Comparison of ENCODE assay signal across 23 cellular contexts in the genomic region with DNA sequence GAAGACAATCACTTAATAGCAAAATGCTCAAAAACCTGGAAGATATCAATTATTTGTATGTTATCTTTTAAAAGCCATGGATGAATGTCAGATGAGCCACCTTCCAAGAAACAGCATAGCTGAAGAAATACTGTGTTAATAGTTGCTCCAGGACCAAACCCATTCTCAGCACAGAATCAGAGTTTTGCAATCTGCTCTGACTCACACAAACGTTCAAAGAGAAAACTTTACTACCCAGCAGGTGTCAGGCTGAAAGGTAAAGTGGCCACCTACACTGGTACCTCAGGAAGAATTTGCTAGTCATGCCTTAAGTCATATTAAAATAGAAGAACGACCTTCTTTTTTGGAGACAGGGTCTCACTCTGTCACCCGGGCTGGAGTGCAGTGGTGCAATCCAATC.
DNase-seq lines count a peak whose midpoint lies in the region; ATAC-seq and TF ChIP-seq lines count a peak whose summit lies in the region.
"Had no signal": no experiment of that assay in that cellular context is flagged by ENCODE, and none has a peak within 500 bp of the region (broad histone marks: within the 10 kb centered on the region; RNA-seq: fewer than 3 reads in every experiment).

No MANE protein-coding gene starts in this region.

- TF ChIP-seq CTCF in fibroblast of villous mesenchyme (IDR thresholded peaks at IDR 0.05; ENCODE audit: insufficient read depth, low read depth, low read length): no peak
- TF ChIP-seq CTCF in endothelial cell (IDR thresholded peaks at IDR 0.05; ENCODE audit: unreplicated experiment): no peak

- H3K4me3 ChIP-seq in adipocyte (ENCODE audit: low read length): no peak overlapping the region
- no peak overlapping the region for H3K4me3 ChIP-seq in fibroblast of villous mesenchyme (ENCODE audit: low read depth, low read length)
- no peak overlapping the region for H3K4me3 ChIP-seq in trophoblast cell (ENCODE audit: low read depth, low read length)
- H3K4me3 ChIP-seq: thoracic aorta had no signal

- H2AFZ ChIP-seq in trophoblast cell (ENCODE audit: insufficient read depth, low read length, poor library complexity): no peak overlapping the region
- H2AFZ ChIP-seq: parathyroid adenoma had no signal

- H2AK5ac ChIP-seq in trophoblast cell (ENCODE audit: low read length): no peak overlapping the region

- no peaks in the 10 kb centered on the region for H3K27me3 Mint-ChIP-seq in endothelial cell (ENCODE audit: unreplicated experiment)
- H3K27me3 Mint-ChIP-seq: effector memory CD8-positive, alpha-beta T cell had no signal

- H3K36me3 ChIP-seq in adipocyte (ENCODE audit: control insufficient read depth, insufficient read depth, low read length, severe bottlenecking) (no peaks in the 10 kb centered on the region), trophoblast cell (ENCODE audit: control insufficient read depth in 1 of 2, insufficient read depth in 2 of 2, low read length in 2 of 2) (no peaks in the 10 kb centered on the region)
- H3K36me3 ChIP-seq: thoracic aorta had no signal

- no peak overlapping the region for H3K4me3 Mint-ChIP-seq in endothelial cell (ENCODE audit: unreplicated experiment)
- H3K4me3 Mint-ChIP-seq: CD4-positive, alpha-beta memory T cell; effector memory CD8-positive, alpha-beta T cell; nephron had no signal

- H3K27me3 ChIP-seq in adipocyte (replicated peaks; ENCODE audit: control insufficient read depth, insufficient read depth, low read length) (no peaks in the 10 kb centered on the region), trophoblast cell (ENCODE audit: insufficient read depth, low read length) (no peaks in the 10 kb centered on the region)

- H3K4me2 ChIP-seq in trophoblast cell (ENCODE audit: low read length): no peak overlapping the region

- peak; percentile 45 for DNase-seq in HCEC 1CT
- peak; percentile 59 for DNase-seq in adipocyte (ENCODE audit: low read depth)
- peak; percentile 62 for DNase-seq in fibroblast of villous mesenchyme (ENCODE audit: low read depth)
- peak; percentile 77 to 94 for DNase-seq in trophoblast cell
- no peak for DNase-seq in endothelial cell (ENCODE audit: low spot score)
- DNase-seq in germinal center (ENCODE audit: low spot score): no peak
- DNase-seq: activated CD8-positive, alpha-beta memory T cell treated with anti-CD3 and anti-CD28 coated beads for 24 hours; activated naive CD4-positive, alpha-beta T cell treated with anti-CD3 and anti-CD28 coated beads, Interleukin-2, amount 50 U/mL, for 16 hours; activated T-cell treated with anti-CD3 and anti-CD28 coated beads, Interleukin-2, amount 50 U/mL, for 48 hours; CD4-positive, alpha-beta memory T cell; effector memory CD8-positive, alpha-beta T cell; left colon; midbrain; NCI-H1436 treated with DMSO at 0.1 percent for 48 hours; NCI-H69; Right ventricle myocardium superior; SW 1271 had no signal

- H3K18ac ChIP-seq in trophoblast cell (ENCODE audit: low read length): no peak overlapping the region

- no peak overlapping the region for H3K4ac ChIP-seq in trophoblast cell (ENCODE audit: low read depth, low read length)

- no peak overlapping the region for H3K23ac ChIP-seq in trophoblast cell (ENCODE audit: low read length)

- no peak overlapping the region for H4K12ac ChIP-seq in trophoblast cell (ENCODE audit: low read depth, low read length)

- H3K9ac ChIP-seq in adipocyte (ENCODE audit: low read length) (no peak overlapping the region), trophoblast cell (ENCODE audit: low read length) (no peak overlapping the region)
- H3K9ac ChIP-seq: parathyroid adenoma had no signal

- H2BK120ac ChIP-seq in trophoblast cell (ENCODE audit: insufficient read depth, low read length, poor library complexity): no peak overlapping the region

- H4K91ac ChIP-seq in trophoblast cell (ENCODE audit: low read depth, low read length): no peak overlapping the region

- WGBS in trophoblast cell (ENCODE audit: extremely low coverage, insufficient coverage, insufficient read length): no CpG with 5 or more reads among the region's 3 CpGs

- no peaks in the 10 kb centered on the region for H3K79me2 ChIP-seq in trophoblast cell (ENCODE audit: control insufficient read depth, insufficient read depth, low read length, poor library complexity)
- H3K79me2 ChIP-seq: parathyroid adenoma had no signal

- no peaks in the 10 kb centered on the region for H3K36me3 Mint-ChIP-seq in endothelial cell (ENCODE audit: low read depth, unreplicated experiment)
- H3K36me3 Mint-ChIP-seq: CD4-positive, alpha-beta memory T cell had no signal

- H3K27ac Mint-ChIP-seq in endothelial cell (ENCODE audit: unreplicated experiment): no peak overlapping the region
- H3K27ac Mint-ChIP-seq: CD4-positive, alpha-beta memory T cell; effector memory CD8-positive, alpha-beta T cell; nephron had no signal

- H3K4me1 ChIP-seq in adipocyte (ENCODE audit: control insufficient read depth, insufficient read depth, low read length): peaks cover 38% of the 10 kb centered on the region
- H3K4me1 ChIP-seq in trophoblast cell (ENCODE audit: control insufficient read depth in 1 of 2, insufficient read depth in 2 of 2, low read length in 2 of 2): no peaks in the 10 kb centered on the region
- H3K4me1 ChIP-seq: parathyroid adenoma had no signal

- no peaks in the 10 kb centered on the region for H3K9me3 Mint-ChIP-seq in endothelial cell (ENCODE audit: unreplicated experiment)
- H3K9me3 Mint-ChIP-seq: CD4-positive, alpha-beta memory T cell; nephron had no signal

- ATAC-seq in GM21825 (IDR thresholded peaks at IDR 0.05; ENCODE audit: unreplicated experiment) (no peak), HG03159 (IDR thresholded peaks at IDR 0.05; ENCODE audit: unreplicated experiment) (no peak)
- ATAC-seq: effector memory CD8-positive, alpha-beta T cell; left colon; sciatic nerve had no signal

- H4K8ac ChIP-seq in trophoblast cell (ENCODE audit: low read depth, low read length): no peak overlapping the region

- no peak overlapping the region for H2BK12ac ChIP-seq in trophoblast cell (ENCODE audit: low read length)

- no peak overlapping the region for H2BK5ac ChIP-seq in trophoblast cell (ENCODE audit: low read depth, low read length, poor library complexity)

- H3K14ac ChIP-seq in trophoblast cell (ENCODE audit: low read length): no peak overlapping the region

- H3K79me1 ChIP-seq in trophoblast cell (ENCODE audit: low read length): no peaks in the 10 kb centered on the region

- H3K4me1 Mint-ChIP-seq in endothelial cell (ENCODE audit: unreplicated experiment): peaks cover 8% of the 10 kb centered on the region

- H3K27ac ChIP-seq in trophoblast cell (ENCODE audit: low read depth, low read length): no peak overlapping the region
- H3K27ac ChIP-seq: parathyroid adenoma, thoracic aorta had no signal

- H3K9me3 ChIP-seq in adipocyte (ENCODE audit: control insufficient read depth, low read length) (no peaks in the 10 kb centered on the region), trophoblast cell (ENCODE audit: insufficient read depth, low read depth, low read length) (no peaks in the 10 kb centered on the region)
- H3K9me3 ChIP-seq: thoracic aorta had no signal

Comparison
In these comparisons a context has a peak if more than half of its experiments do, and no peak if none do; other contexts are left out.
1. DNase-seq: peak in HCEC 1CT (single experiment), adipocyte (single experiment), fibroblast of villous mesenchyme (single experiment) and trophoblast cell (2 of 2); none in endothelial cell (single experiment) and germinal center (single experiment).